Comparison of ENCODE assay signal across 1 cellular context in genomic region chr6:136226674-136227377, GRCh38.
TF ChIP-seq lines count a peak whose summit lies in the region.

No MANE protein-coding gene starts in this region.

TF ChIP-seq in HEK293, 187 proteins besides CTCF, POLR2A, EP300 and RAD21 (continued from another document):
- TF ChIP-seq ZBTB17 (tag by site-specific recombination; IDR thresholded peaks at IDR 0.05): 0 out of 2 replicates have a peak, but pooled peaks have one; percentile 16
